ENCODE assay signal across 22 cellular contexts in the genomic region with DNA sequence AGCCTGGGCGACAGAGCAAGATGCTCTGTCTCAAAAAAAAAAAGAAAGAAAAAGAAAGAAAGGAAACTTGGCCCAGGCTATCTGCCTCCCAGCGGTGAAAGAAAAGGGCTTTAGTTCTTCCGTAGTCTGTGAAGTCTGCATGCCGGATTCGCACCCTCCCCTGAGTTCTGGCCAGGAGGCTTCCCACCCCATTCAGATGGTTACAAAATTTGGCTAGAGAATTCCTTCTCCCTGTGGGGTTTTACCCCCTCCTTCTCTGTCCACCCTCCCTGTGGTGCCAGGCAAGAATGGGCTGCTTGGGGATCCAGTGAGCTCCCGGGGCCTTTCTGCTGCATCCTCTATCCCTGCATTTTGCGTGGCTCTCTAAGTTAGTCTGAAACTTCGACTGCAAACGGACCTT. TPM values are rescaled to one million over a fixed set of nuclear protein-coding genes. Genes with fewer than 3 reads are reported as not detected.
DNase-seq lines count a peak whose midpoint lies in the region; ATAC-seq, FAIRE-seq and TF ChIP-seq lines count a peak whose summit lies in the region.
"Had no signal": no experiment of that assay in that cellular context is flagged by ENCODE, and none has a peak within 500 bp of the region (broad histone marks: within the 10 kb centered on the region; RNA-seq: fewer than 3 reads in every experiment).

No MANE protein-coding gene starts in this region.

- H3K4me1 Mint-ChIP-seq in activated naive CD4-positive, alpha-beta T cell treated with anti-CD3 and anti-CD28 coated beads, Interleukin-2, amount 50 U/mL, for 24 hours = peaks cover 83% of the 10 kb centered on the region
- H3K4me1 Mint-ChIP-seq in activated naive CD4-positive, alpha-beta T cell treated with anti-CD3 and anti-CD28 coated beads, Interleukin-2, amount 10 ng/mL, durations not matched to agents 7 days and 5 days = peaks cover 56% of the 10 kb centered on the region
- H3K4me1 Mint-ChIP-seq in activated B cell treated with CpG ODN at 0.5 μM for 24 hours = peaks cover 88% of the 10 kb centered on the region
- H3K4me1 Mint-ChIP-seq in glutamatergic neuron (ENCODE audit: low read depth, unreplicated experiment) = peaks cover 33% of the 10 kb centered on the region

- H3K4me3 ChIP-seq in skeletal muscle tissue (ENCODE audit: low read length in 3 of 3) (no peak overlapping the region), small intestine (ENCODE audit: low read depth in 1 of 2, low read length in 2 of 2) (no peak overlapping the region)
- H3K4me3 ChIP-seq: A549, SK-N-MC, spleen had no signal

- CTCF ChIA-PET in activated naive CD4-positive, alpha-beta T cell treated with anti-CD3 and anti-CD28 coated beads, Interleukin-2, amount 10 ng/mL, durations not matched to agents 7 days and 5 days (lab: Charles Lee) = no interaction called here
- CTCF ChIA-PET in activated B cell treated with CpG ODN at 0.5 μM for 24 hours (lab: Charles Lee) = no interaction called here

- no peak for FAIRE-seq in small intestine (lab: Jason Lieb, UNC)
- FAIRE-seq: A549, urothelium cell line had no signal

- no peak for TF ChIP-seq CTCF in activated B cell treated with CpG ODN at 0.5 μM for 24 hours (IDR thresholded peaks at IDR 0.05)
- no peak for TF ChIP-seq CTCF in glutamatergic neuron (IDR thresholded peaks at IDR 0.05; ENCODE audit: partially characterized antibody, unreplicated experiment)
- no peak for TF ChIP-seq CTCF in omental fat pad (IDR thresholded peaks at IDR 0.05)

- peaks cover 19 to 23% (median 22%) of the 10 kb centered on the region in 3 donors for H3K4me1 ChIP-seq in skeletal muscle tissue (ENCODE audit: control insufficient read depth in 3 of 3, insufficient read depth in 3 of 3, low read length in 3 of 3)
- peaks cover 0 to 4% of the 10 kb centered on the region in 2 donors for H3K4me1 ChIP-seq in small intestine (ENCODE audit: control insufficient read depth in 2 of 2, insufficient read depth in 1 of 2, low read depth in 1 of 2, low read length in 1 of 2)

- no peak for DNase-seq in activated naive CD4-positive, alpha-beta T cell treated with anti-CD3 and anti-CD28 coated beads, Interleukin-2, amount 10 ng/mL, durations not matched to agents 7 days and 5 days
- DNase-seq in activated B cell treated with CpG ODN at 0.5 μM for 24 hours = no peak
- no peak for DNase-seq in glutamatergic neuron
- no peak for DNase-seq in omental fat pad (ENCODE audit: low spot score)
- no peak for DNase-seq in small intestine
- DNase-seq in retina = no peak
- DNase-seq: activated T-cell treated with anti-CD3 and anti-CD28 coated beads, Interleukin-2, amount 50 U/mL, for 4 hours; DND-41; heart left ventricle; IMR-90; kidney glomerular epithelial cell; MV-4-11; NCI-H2029 treated with DMSO at 0.1 percent for 48 hours; NCI-H524; spleen had no signal

- no peaks in the 10 kb centered on the region for H3K36me3 ChIP-seq in skeletal muscle tissue (ENCODE audit: control insufficient read depth in 3 of 3, insufficient read depth in 3 of 3, low read length in 3 of 3)
- H3K36me3 ChIP-seq in small intestine (ENCODE audit: control insufficient read depth in 2 of 2, insufficient read depth in 2 of 2, low read length in 2 of 2) = peaks cover 0 to 2% of the 10 kb centered on the region in 2 donors

- H3K9ac ChIP-seq in skeletal muscle tissue (ENCODE audit: low read depth in 1 of 3, low read length in 3 of 3) = no peak overlapping the region
- H3K9ac ChIP-seq: parathyroid adenoma had no signal

- intact Hi-C loops in activated B cell treated with CpG ODN at 0.5 μM for 24 hours (cut with micrococcal nuclease) = no loop called here

- 82 to 89% (median 86%) methylated on average over 9 of the region's 9 CpGs for WGBS in small intestine, 3 donors

- H3K4me3 Mint-ChIP-seq in activated naive CD4-positive, alpha-beta T cell treated with anti-CD3 and anti-CD28 coated beads, Interleukin-2, amount 50 U/mL, for 24 hours = peak overlapping the region; percentile 19
- no peak overlapping the region for H3K4me3 Mint-ChIP-seq in activated naive CD4-positive, alpha-beta T cell treated with anti-CD3 and anti-CD28 coated beads, Interleukin-2, amount 10 ng/mL, durations not matched to agents 7 days and 5 days
- H3K4me3 Mint-ChIP-seq in activated B cell treated with CpG ODN at 0.5 μM for 24 hours (no peak overlapping the region), glutamatergic neuron (ENCODE audit: unreplicated experiment) (peak overlapping the region; percentile 30)
- H3K4me3 Mint-ChIP-seq: activated T-cell treated with anti-CD3 and anti-CD28 coated beads, Interleukin-2, amount 50 U/mL, for 4 hours; stimulated activated naive CD8-positive, alpha-beta T cell treated with anti-CD3 and anti-CD28 coated beads, Interleukin-15, Interleukin-2, amounts not matched to agents 100 ng/mL and 50 ng/mL, for 24 hours had no signal

- no peaks in the 10 kb centered on the region for H3K27me3 Mint-ChIP-seq in activated naive CD4-positive, alpha-beta T cell treated with anti-CD3 and anti-CD28 coated beads, Interleukin-2, amount 50 U/mL, for 24 hours
- H3K27me3 Mint-ChIP-seq in activated naive CD4-positive, alpha-beta T cell treated with anti-CD3 and anti-CD28 coated beads, Interleukin-2, amount 10 ng/mL, durations not matched to agents 7 days and 5 days = no peaks in the 10 kb centered on the region
- no peaks in the 10 kb centered on the region for H3K27me3 Mint-ChIP-seq in activated B cell treated with CpG ODN at 0.5 μM for 24 hours
- H3K27me3 Mint-ChIP-seq in glutamatergic neuron (ENCODE audit: unreplicated experiment) = peaks cover 14% of the 10 kb centered on the region
- H3K27me3 Mint-ChIP-seq: stimulated activated naive CD8-positive, alpha-beta T cell treated with anti-CD3 and anti-CD28 coated beads, Interleukin-15, Interleukin-2, amounts not matched to agents 100 ng/mL and 50 ng/mL, for 24 hours had no signal

- H3K36me3 Mint-ChIP-seq in activated naive CD4-positive, alpha-beta T cell treated with anti-CD3 and anti-CD28 coated beads, Interleukin-2, amount 50 U/mL, for 24 hours = peaks cover 9% of the 10 kb centered on the region
- H3K36me3 Mint-ChIP-seq in activated naive CD4-positive, alpha-beta T cell treated with anti-CD3 and anti-CD28 coated beads, Interleukin-2, amount 10 ng/mL, durations not matched to agents 7 days and 5 days = peaks cover 25% of the 10 kb centered on the region
- H3K36me3 Mint-ChIP-seq in activated B cell treated with CpG ODN at 0.5 μM for 24 hours (ENCODE audit: low read depth) (peaks cover 46% of the 10 kb centered on the region), glutamatergic neuron (ENCODE audit: unreplicated experiment) (peaks cover 10% of the 10 kb centered on the region)

- H3K27me3 ChIP-seq in skeletal muscle tissue (ENCODE audit: control insufficient read depth in 3 of 3, insufficient read depth in 3 of 3, low read length in 3 of 3) = no peaks in the 10 kb centered on the region
- no peaks in the 10 kb centered on the region for H3K27me3 ChIP-seq in small intestine (ENCODE audit: control insufficient read depth in 2 of 2, insufficient read depth in 2 of 2, low read length in 2 of 2)
- H3K27me3 ChIP-seq: heart left ventricle, spleen had no signal

- ATAC-seq in activated B cell treated with CpG ODN at 0.5 μM for 24 hours (ENCODE audit: low read depth) (no peak), omental fat pad (ENCODE audit: low FRiP score) (no peak)
- ATAC-seq: A549; activated T-cell treated with anti-CD3 and anti-CD28 coated beads, Interleukin-2, amount 50 U/mL, for 4 hours had no signal

- no peaks in the 10 kb centered on the region for H3K9me3 Mint-ChIP-seq in activated naive CD4-positive, alpha-beta T cell treated with anti-CD3 and anti-CD28 coated beads, Interleukin-2, amount 50 U/mL, for 24 hours
- H3K9me3 Mint-ChIP-seq in activated naive CD4-positive, alpha-beta T cell treated with anti-CD3 and anti-CD28 coated beads, Interleukin-2, amount 10 ng/mL, durations not matched to agents 7 days and 5 days = peaks cover 2% of the 10 kb centered on the region
- H3K9me3 Mint-ChIP-seq in activated B cell treated with CpG ODN at 0.5 μM for 24 hours (peaks cover 24% of the 10 kb centered on the region), glutamatergic neuron (ENCODE audit: unreplicated experiment) (peaks cover 5% of the 10 kb centered on the region)

- peak overlapping the region; percentile 67 for H3K27ac ChIP-seq in skeletal muscle tissue (ENCODE audit: low read depth, low read length)
- no peak overlapping the region for H3K27ac ChIP-seq in small intestine (ENCODE audit: low read depth in 1 of 2, low read length in 1 of 2)
- H3K27ac ChIP-seq: A549, heart left ventricle, parathyroid adenoma, SK-N-MC had no signal

- no peaks in the 10 kb centered on the region for H3K9me3 ChIP-seq in skeletal muscle tissue (ENCODE audit: control insufficient read depth in 3 of 3, low read length in 3 of 3)
- no peaks in the 10 kb centered on the region for H3K9me3 ChIP-seq in small intestine (ENCODE audit: control insufficient read depth, low read depth)
- H3K9me3 ChIP-seq: A549 had no signal

- H3K27ac Mint-ChIP-seq in activated naive CD4-positive, alpha-beta T cell treated with anti-CD3 and anti-CD28 coated beads, Interleukin-2, amount 50 U/mL, for 24 hours = peak overlapping the region; percentile 30
- H3K27ac Mint-ChIP-seq in activated naive CD4-positive, alpha-beta T cell treated with anti-CD3 and anti-CD28 coated beads, Interleukin-2, amount 10 ng/mL, durations not matched to agents 7 days and 5 days = no peak overlapping the region
- H3K27ac Mint-ChIP-seq in activated B cell treated with CpG ODN at 0.5 μM for 24 hours = peak overlapping the region; percentile 46
- H3K27ac Mint-ChIP-seq in glutamatergic neuron (ENCODE audit: unreplicated experiment) = no peak overlapping the region
- H3K27ac Mint-ChIP-seq: stimulated activated naive CD8-positive, alpha-beta T cell treated with anti-CD3 and anti-CD28 coated beads, Interleukin-15, Interleukin-2, amounts not matched to agents 100 ng/mL and 50 ng/mL, for 24 hours had no signal

- POLR2A ChIA-PET in activated B cell treated with CpG ODN at 0.5 μM for 24 hours (lab: Charles Lee) = no interaction called here

RNA-seq across cellular contexts. Expression of a gene that starts 37.8 kb away (rescaled TPM):
- 134 and 138 TPM in 2 replicates for total RNA-seq in activated B cell treated with CpG ODN at 0.5 μM for 24 hours
- 296 TPM for total RNA-seq in glutamatergic neuron (ENCODE audit: unreplicated experiment)
- 96.6 TPM for total RNA-seq in skeletal muscle tissue
- 100 to 1,000 TPM in 2 of 4 donors, 10 to 100 TPM in 2; 82.8 to 109 (median 95.2) TPM for total RNA-seq in omental fat pad
- 10 to 100 TPM; 40.2 to 58.4 (median 42.2) TPM for polyA plus RNA-seq in small intestine

Comparison
In these comparisons a context has a peak if more than half of its experiments do, and no peak if none do; other contexts are left out.
1. H3K27ac Mint-ChIP-seq: peak in activated naive CD4-positive, alpha-beta T cell treated with anti-CD3 and anti-CD28 coated beads, Interleukin-2, amount 50 U/mL, for 24 hours (single experiment) and activated B cell treated with CpG ODN at 0.5 μM for 24 hours (single experiment); none in activated naive CD4-positive, alpha-beta T cell treated with anti-CD3 and anti-CD28 coated beads, Interleukin-2, amount 10 ng/mL, durations not matched to agents 7 days and 5 days (single experiment) and glutamatergic neuron (single experiment).
2. H3K4me3 Mint-ChIP-seq: peak in activated naive CD4-positive, alpha-beta T cell treated with anti-CD3 and anti-CD28 coated beads, Interleukin-2, amount 50 U/mL, for 24 hours (single experiment) and glutamatergic neuron (single experiment); none in activated naive CD4-positive, alpha-beta T cell treated with anti-CD3 and anti-CD28 coated beads, Interleukin-2, amount 10 ng/mL, durations not matched to agents 7 days and 5 days (single experiment) and activated B cell treated with CpG ODN at 0.5 μM for 24 hours (single experiment).